In the genomic region with DNA sequence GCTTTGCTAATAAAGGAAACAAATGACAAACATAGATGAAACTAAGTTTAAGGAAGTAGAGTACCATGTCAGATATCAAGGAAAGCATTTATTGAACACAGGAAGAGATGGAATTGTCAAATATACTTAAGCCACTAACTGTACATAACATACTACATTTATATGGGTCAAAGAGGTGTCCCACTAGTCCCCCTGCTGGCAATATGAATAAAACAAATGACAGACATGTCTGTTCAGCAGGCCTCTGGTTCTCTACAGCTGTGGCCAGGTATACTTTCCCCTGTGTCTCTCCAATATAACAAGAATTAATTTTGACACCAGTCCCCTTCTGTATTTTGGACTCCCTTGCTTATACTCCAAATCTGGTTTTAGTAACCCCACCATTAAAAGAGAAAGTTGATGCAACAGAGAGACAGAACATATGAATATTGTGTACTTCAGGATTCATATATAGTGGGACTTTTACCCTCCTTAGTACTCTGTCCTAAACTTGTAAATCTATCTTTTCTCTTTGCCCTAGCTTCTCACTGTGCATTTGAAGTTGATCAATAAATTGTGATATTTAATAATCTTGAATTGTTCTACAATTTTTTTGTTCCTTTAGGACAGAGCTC, we compare ENCODE assay signal across 8 cellular contexts. TPM values are rescaled to one million over a fixed set of nuclear protein-coding genes. Genes with fewer than 3 reads are reported as not detected.
DNase-seq lines count a peak whose midpoint lies in the region; ATAC-seq and TF ChIP-seq lines count a peak whose summit lies in the region.

No MANE protein-coding gene starts in this region.

- ATAC-seq in GM18498 (IDR thresholded peaks at IDR 0.05; ENCODE audit: unreplicated experiment) (peak; percentile 76), left lobe of liver (peak; percentile 78)

- POLR2A ChIA-PET in activated CD4-positive, alpha-beta memory T cell treated with anti-CD3 and anti-CD28 coated beads, Interleukin-2, amount 10 ng/mL, durations not matched to agents 7 days and 5 days (lab: Charles Lee), result no interaction called here

- peaks cover 2% of the 10 kb centered on the region for H3K9me3 Mint-ChIP-seq in activated CD4-positive, alpha-beta memory T cell treated with anti-CD3 and anti-CD28 coated beads, Interleukin-2, amount 10 ng/mL, durations not matched to agents 7 days and 5 days

- H3K9me2 ChIP-seq in Karpas-422 (replicated peaks; ENCODE audit: insufficient read depth, low read length), result no peaks in the 10 kb centered on the region

- H3K4me3 ChIP-seq in Karpas-422 (ENCODE audit: low read length) (no peak overlapping the region), WERI-Rb-1 (ENCODE audit: low read depth, low read length) (no peak overlapping the region)

- no peaks in the 10 kb centered on the region for H3K79me2 ChIP-seq in Karpas-422 (ENCODE audit: low read length)

- H3K27ac ChIP-seq in 22Rv1 (no peak overlapping the region), Karpas-422 (ENCODE audit: low read length) (no peak overlapping the region), WERI-Rb-1 (no peak overlapping the region)

- H3K27me3 ChIP-seq in Karpas-422 (ENCODE audit: low read length), result no peaks in the 10 kb centered on the region
- no peaks in the 10 kb centered on the region for H3K27me3 ChIP-seq in WERI-Rb-1 (ENCODE audit: insufficient read depth, low read depth, severe bottlenecking)

- CTCF ChIA-PET in activated CD4-positive, alpha-beta memory T cell treated with anti-CD3 and anti-CD28 coated beads, Interleukin-2, amount 10 ng/mL, durations not matched to agents 7 days and 5 days (lab: Charles Lee), result no interaction called here

- H2AFZ ChIP-seq in Karpas-422 (ENCODE audit: low read length), result no peak overlapping the region

- H3K36me3 ChIP-seq in Karpas-422 (ENCODE audit: insufficient read depth, low read length), result no peaks in the 10 kb centered on the region
- H3K36me3 ChIP-seq in WERI-Rb-1, result no peaks in the 10 kb centered on the region

- no peak overlapping the region for H3K4me2 ChIP-seq in Karpas-422 (ENCODE audit: low read depth, low read length, poor library complexity, severe bottlenecking)

- no peaks in the 10 kb centered on the region for H3K4me1 Mint-ChIP-seq in activated CD4-positive, alpha-beta memory T cell treated with anti-CD3 and anti-CD28 coated beads, Interleukin-2, amount 10 ng/mL, durations not matched to agents 7 days and 5 days

- H3K9me3 ChIP-seq in Karpas-422 (ENCODE audit: low read length), result peaks cover 14% of the 10 kb centered on the region
- no peaks in the 10 kb centered on the region for H3K9me3 ChIP-seq in WERI-Rb-1 (ENCODE audit: severe bottlenecking)

- no peaks in the 10 kb centered on the region for H3K27me3 Mint-ChIP-seq in activated CD4-positive, alpha-beta memory T cell treated with anti-CD3 and anti-CD28 coated beads, Interleukin-2, amount 10 ng/mL, durations not matched to agents 7 days and 5 days

- H4K20me1 ChIP-seq in Karpas-422 (ENCODE audit: insufficient read depth, low read depth, low read length), result no peaks in the 10 kb centered on the region

- no peak overlapping the region for H3K27ac Mint-ChIP-seq in activated CD4-positive, alpha-beta memory T cell treated with anti-CD3 and anti-CD28 coated beads, Interleukin-2, amount 10 ng/mL, durations not matched to agents 7 days and 5 days

- TF ChIP-seq CTCF in 22Rv1 (IDR thresholded peaks at IDR 0.05) (peak; percentile 92), WERI-Rb-1 (IDR thresholded peaks at IDR 0.05; ENCODE audit: low read depth, low read length) (peak; percentile 31; the same call in 1 of the 2 replicates)

- H3K9ac ChIP-seq in Karpas-422 (ENCODE audit: low read length), result no peak overlapping the region

- H3K4me1 ChIP-seq in Karpas-422 (ENCODE audit: low read length), result no peaks in the 10 kb centered on the region

- H3K36me3 Mint-ChIP-seq in activated CD4-positive, alpha-beta memory T cell treated with anti-CD3 and anti-CD28 coated beads, Interleukin-2, amount 10 ng/mL, durations not matched to agents 7 days and 5 days (ENCODE audit: low read depth), result no peaks in the 10 kb centered on the region

- DNase-seq in Karpas-422, result peak; percentile 43
- no peak for DNase-seq in WERI-Rb-1
- no peak for DNase-seq in left lobe of liver (ENCODE audit: low spot score)
- no peak for DNase-seq in activated CD4-positive, alpha-beta T cell treated with anti-CD3 and anti-CD28 coated beads for 4 hours
- no peak for DNase-seq in NCI-H446 treated with DMSO at 0.1 percent for 48 hours (lab: John Stamatoyannopoulos, UW)
- no peak for DNase-seq in activated CD4-positive, alpha-beta memory T cell treated with anti-CD3 and anti-CD28 coated beads, Interleukin-2, amount 10 ng/mL, durations not matched to agents 7 days and 5 days

- H3K4me3 Mint-ChIP-seq in activated CD4-positive, alpha-beta memory T cell treated with anti-CD3 and anti-CD28 coated beads, Interleukin-2, amount 10 ng/mL, durations not matched to agents 7 days and 5 days, result no peak overlapping the region

RNA-seq across cellular contexts. Expression of gene CD36, which starts 42.9 kb away (rescaled TPM):
- total RNA-seq in Karpas-422 (2014; rRNA removed; shearing (Covaris generic); ENCODE audit: low replicate concordance), result not detected in 2 replicates
- 16.3 TPM for total RNA-seq in left lobe of liver
- total RNA-seq in activated CD4-positive, alpha-beta memory T cell treated with anti-CD3 and anti-CD28 coated beads, Interleukin-2, amount 10 ng/mL, durations not matched to agents 7 days and 5 days, result not detected

Comparison
In these comparisons a context has a peak if more than half of its experiments do, and no peak if none do; other contexts are left out.
1. RNA of gene CD36, which starts 42.9 kb away (total RNA-seq): 16.3 TPM in left lobe of liver (single experiment); not detected in Karpas-422 and not detected in activated CD4-positive, alpha-beta memory T cell treated with anti-CD3 and anti-CD28 coated beads, Interleukin-2, amount 10 ng/mL, durations not matched to agents 7 days and 5 days; every median in the first group is over 10 times any median in the second.